27 cellular contexts compared by ENCODE assay signal in genomic region chr7:43193061-43193460, GRCh38.
"Had no signal": no experiment of that assay in that cellular context is flagged by ENCODE, and none has a peak within 500 bp of the region (broad histone marks: within the 10 kb centered on the region; RNA-seq: fewer than 3 reads in every experiment).

No MANE protein-coding gene starts in this region.

- DNase-seq: natural killer cell; occipital lobe; ovary; posterior cingulate gyrus; psoas muscle; right cardiac atrium; right lobe of liver; sigmoid colon; small intestine; stimulated activated CD4-positive, alpha-beta T cell treated with anti-CD3 and anti-CD28 coated beads, Interleukin-15, amount 100 ng/mL, for 24 hours; stimulated activated CD4-positive, alpha-beta T cell treated with anti-CD3 and anti-CD28 coated beads, Interleukin-2, amount 100 ng/mL, for 24 hours; stimulated activated CD4-positive, alpha-beta T cell treated with anti-CD3 and anti-CD28 coated beads, Interleukin-2, amount 100 ng/mL, for 48 hours; stimulated activated CD4-positive, alpha-beta T cell treated with anti-CD3 and anti-CD28 coated beads, Interleukin-4, amount 100 ng/mL, for 24 hours; stimulated activated naive B cell treated with anti-CD40 and anti-IgM and Interleukin-4, amounts not matched to agents 10 μg/mL and 1 μg/mL and 100 μg/mL, for 72 hours; stimulated activated naive CD4-positive, alpha-beta T cell treated with Interleukin-2 at 50 U/mL for 16 hours; substantia nigra; testis; upper lobe of left lung had no signal

- H3K27ac ChIP-seq: neural progenitor cell, ovary, parathyroid adenoma, psoas muscle, right lobe of liver, sigmoid colon, suprapubic skin, testis, tibial nerve, upper lobe of left lung, vagina had no signal

- ATAC-seq: natural killer cell; psoas muscle; right cardiac atrium; right lobe of liver; stimulated activated effector memory CD8-positive, alpha-beta T cell treated with anti-CD3 and anti-CD28 coated beads, Interleukin-12 subunit alpha, Interleukin-12 subunit beta, amount 100 ng/mL, for 72 hours; stimulated activated naive B cell treated with anti-CD40 and anti-IgM and Interleukin-4, amounts not matched to agents 10 μg/mL and 1 μg/mL and 100 μg/mL, for 72 hours had no signal

- H3K4me1 Mint-ChIP-seq: natural killer cell; stimulated activated effector memory CD8-positive, alpha-beta T cell treated with anti-CD3 and anti-CD28 coated beads, Interleukin-12 subunit alpha, Interleukin-12 subunit beta, amount 100 ng/mL, for 72 hours; stimulated activated naive B cell treated with anti-CD40 and anti-IgM and Interleukin-4, amounts not matched to agents 10 μg/mL and 1 μg/mL and 100 μg/mL, for 72 hours had no signal

- H3K27me3 ChIP-seq: neural progenitor cell, ovary, right lobe of liver, sigmoid colon, testis, tibial nerve, upper lobe of left lung, vagina had no signal

- H2AFZ ChIP-seq: parathyroid adenoma had no signal

- H3K4me3 ChIP-seq: neural progenitor cell, ovary, psoas muscle, right lobe of liver, sigmoid colon, suprapubic skin, testis, tibial nerve, upper lobe of left lung, vagina had no signal

- H3K27ac Mint-ChIP-seq: natural killer cell; neural progenitor cell; progenitor cell of endocrine pancreas; stimulated activated effector memory CD8-positive, alpha-beta T cell treated with anti-CD3 and anti-CD28 coated beads, Interleukin-12 subunit alpha, Interleukin-12 subunit beta, amount 100 ng/mL, for 72 hours; stimulated activated naive B cell treated with anti-CD40 and anti-IgM and Interleukin-4, amounts not matched to agents 10 μg/mL and 1 μg/mL and 100 μg/mL, for 72 hours; stimulated activated naive CD8-positive, alpha-beta T cell treated with anti-CD3 and anti-CD28 coated beads, Interleukin-15, Interleukin-2, amounts not matched to agents 100 ng/mL and 50 ng/mL, for 24 hours had no signal

- H3K9ac ChIP-seq: neural progenitor cell, parathyroid adenoma had no signal

- H3K9me3 ChIP-seq: ovary, psoas muscle, right lobe of liver, sigmoid colon, suprapubic skin, testis, tibial nerve, upper lobe of left lung, vagina had no signal

- H3K9me3 Mint-ChIP-seq: natural killer cell; nephron; neural progenitor cell; stimulated activated effector memory CD8-positive, alpha-beta T cell treated with anti-CD3 and anti-CD28 coated beads, Interleukin-12 subunit alpha, Interleukin-12 subunit beta, amount 100 ng/mL, for 72 hours; stimulated activated naive B cell treated with anti-CD40 and anti-IgM and Interleukin-4, amounts not matched to agents 10 μg/mL and 1 μg/mL and 100 μg/mL, for 72 hours; stimulated activated naive CD8-positive, alpha-beta T cell treated with anti-CD3 and anti-CD28 coated beads, Interleukin-15, Interleukin-2, amounts not matched to agents 100 ng/mL and 50 ng/mL, for 24 hours had no signal

- H3K36me3 Mint-ChIP-seq: natural killer cell; neural progenitor cell; stimulated activated effector memory CD8-positive, alpha-beta T cell treated with anti-CD3 and anti-CD28 coated beads, Interleukin-12 subunit alpha, Interleukin-12 subunit beta, amount 100 ng/mL, for 72 hours; stimulated activated naive B cell treated with anti-CD40 and anti-IgM and Interleukin-4, amounts not matched to agents 10 μg/mL and 1 μg/mL and 100 μg/mL, for 72 hours had no signal

- H3K36me3 ChIP-seq: neural progenitor cell, ovary, right lobe of liver, sigmoid colon, suprapubic skin, tibial nerve, upper lobe of left lung, vagina had no signal

- H3K4me2 ChIP-seq: neural progenitor cell had no signal

- H3K4me3 Mint-ChIP-seq: natural killer cell; nephron; neural progenitor cell; stimulated activated effector memory CD8-positive, alpha-beta T cell treated with anti-CD3 and anti-CD28 coated beads, Interleukin-12 subunit alpha, Interleukin-12 subunit beta, amount 100 ng/mL, for 72 hours; stimulated activated naive B cell treated with anti-CD40 and anti-IgM and Interleukin-4, amounts not matched to agents 10 μg/mL and 1 μg/mL and 100 μg/mL, for 72 hours; stimulated activated naive CD8-positive, alpha-beta T cell treated with anti-CD3 and anti-CD28 coated beads, Interleukin-15, Interleukin-2, amounts not matched to agents 100 ng/mL and 50 ng/mL, for 24 hours had no signal

- H3K79me2 ChIP-seq: parathyroid adenoma had no signal

- H3K4me1 ChIP-seq: parathyroid adenoma, psoas muscle, right lobe of liver, sigmoid colon, suprapubic skin, testis, tibial nerve, upper lobe of left lung, vagina had no signal

- H3K27me3 Mint-ChIP-seq: progenitor cell of endocrine pancreas had no signal
